ENCODE assay signal across 1 cellular context in the genomic region with DNA sequence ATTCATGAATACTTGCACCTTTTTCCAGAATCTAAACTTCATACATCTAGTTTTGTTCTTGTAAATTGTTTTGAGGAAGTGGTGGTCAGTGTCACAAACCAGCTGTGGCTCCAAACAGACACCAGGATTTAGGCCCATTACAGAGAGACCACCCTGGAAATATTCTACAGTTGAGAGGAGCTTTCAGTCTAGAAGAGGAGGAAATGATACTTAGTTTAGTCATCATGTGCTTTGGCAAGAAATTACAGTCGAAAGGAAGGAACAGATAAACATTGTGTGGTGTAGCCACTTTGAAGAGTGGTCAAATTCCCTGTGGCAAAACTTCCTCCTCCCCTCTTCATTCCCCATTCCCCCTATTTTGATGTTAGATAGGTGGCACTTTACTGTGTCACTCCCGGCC.
A peak's percentile ranks its signal among the peaks of the same experiment; 100 is the strongest.
TF ChIP-seq lines count a peak whose summit lies in the region.

No MANE protein-coding gene starts in this region.

TF ChIP-seq in GM12878, 131 proteins besides CTCF, POLR2A, EP300 and RAD21 (continued from another document):
- TF ChIP-seq, protein P1, sequence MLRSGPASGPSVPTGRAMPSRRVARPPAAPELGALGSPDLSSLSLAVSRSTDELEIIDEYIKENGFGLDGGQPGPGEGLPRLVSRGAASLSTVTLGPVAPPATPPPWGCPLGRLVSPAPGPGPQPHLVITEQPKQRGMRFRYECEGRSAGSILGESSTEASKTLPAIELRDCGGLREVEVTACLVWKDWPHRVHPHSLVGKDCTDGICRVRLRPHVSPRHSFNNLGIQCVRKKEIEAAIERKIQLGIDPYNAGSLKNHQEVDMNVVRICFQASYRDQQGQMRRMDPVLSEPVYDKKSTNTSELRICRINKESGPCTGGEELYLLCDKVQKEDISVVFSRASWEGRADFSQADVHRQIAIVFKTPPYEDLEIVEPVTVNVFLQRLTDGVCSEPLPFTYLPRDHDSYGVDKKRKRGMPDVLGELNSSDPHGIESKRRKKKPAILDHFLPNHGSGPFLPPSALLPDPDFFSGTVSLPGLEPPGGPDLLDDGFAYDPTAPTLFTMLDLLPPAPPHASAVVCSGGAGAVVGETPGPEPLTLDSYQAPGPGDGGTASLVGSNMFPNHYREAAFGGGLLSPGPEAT (IDR thresholded peaks at IDR 0.05; ENCODE audit: low read depth), result peak; percentile 56; the same call in 1 of the 2 replicates
- TF ChIP-seq, protein P2, sequence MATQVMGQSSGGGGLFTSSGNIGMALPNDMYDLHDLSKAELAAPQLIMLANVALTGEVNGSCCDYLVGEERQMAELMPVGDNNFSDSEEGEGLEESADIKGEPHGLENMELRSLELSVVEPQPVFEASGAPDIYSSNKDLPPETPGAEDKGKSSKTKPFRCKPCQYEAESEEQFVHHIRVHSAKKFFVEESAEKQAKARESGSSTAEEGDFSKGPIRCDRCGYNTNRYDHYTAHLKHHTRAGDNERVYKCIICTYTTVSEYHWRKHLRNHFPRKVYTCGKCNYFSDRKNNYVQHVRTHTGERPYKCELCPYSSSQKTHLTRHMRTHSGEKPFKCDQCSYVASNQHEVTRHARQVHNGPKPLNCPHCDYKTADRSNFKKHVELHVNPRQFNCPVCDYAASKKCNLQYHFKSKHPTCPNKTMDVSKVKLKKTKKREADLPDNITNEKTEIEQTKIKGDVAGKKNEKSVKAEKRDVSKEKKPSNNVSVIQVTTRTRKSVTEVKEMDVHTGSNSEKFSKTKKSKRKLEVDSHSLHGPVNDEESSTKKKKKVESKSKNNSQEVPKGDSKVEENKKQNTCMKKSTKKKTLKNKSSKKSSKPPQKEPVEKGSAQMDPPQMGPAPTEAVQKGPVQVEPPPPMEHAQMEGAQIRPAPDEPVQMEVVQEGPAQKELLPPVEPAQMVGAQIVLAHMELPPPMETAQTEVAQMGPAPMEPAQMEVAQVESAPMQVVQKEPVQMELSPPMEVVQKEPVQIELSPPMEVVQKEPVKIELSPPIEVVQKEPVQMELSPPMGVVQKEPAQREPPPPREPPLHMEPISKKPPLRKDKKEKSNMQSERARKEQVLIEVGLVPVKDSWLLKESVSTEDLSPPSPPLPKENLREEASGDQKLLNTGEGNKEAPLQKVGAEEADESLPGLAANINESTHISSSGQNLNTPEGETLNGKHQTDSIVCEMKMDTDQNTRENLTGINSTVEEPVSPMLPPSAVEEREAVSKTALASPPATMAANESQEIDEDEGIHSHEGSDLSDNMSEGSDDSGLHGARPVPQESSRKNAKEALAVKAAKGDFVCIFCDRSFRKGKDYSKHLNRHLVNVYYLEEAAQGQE (IDR thresholded peaks at IDR 0.05; ENCODE audit: low read depth, low read length), result no peak
- TF ChIP-seq ETV6 (conservative IDR thresholded peaks at IDR 0.05 in 1 of 2, IDR thresholded peaks at IDR 0.05 in 1 of 2; ENCODE audit: borderline replicate concordance in 1 of 2, low read depth in 1 of 2) (peak in 1 of 2 experiments; percentile 33; a peak in 1 of 4 replicates), IKZF1 (conservative IDR thresholded peaks at IDR 0.05) (peak; percentile 80), RAD51 (IDR thresholded peaks at IDR 0.05) (no peak), SREBF1 (IDR thresholded peaks at IDR 0.05; ENCODE audit: low read length) (no peak), JUNB (IDR thresholded peaks at IDR 0.05) (0 out of 2 replicates have a peak, but pooled peaks have one; percentile 25), SPI1 (IDR thresholded peaks at IDR 0.05; ENCODE audit: borderline replicate concordance, insufficient read depth, low read depth, low read length) (peak; percentile 78), RUNX3 (IDR thresholded peaks at IDR 0.05; ENCODE audit: low read length) (peak; percentile 69), SRF (IDR thresholded peaks at IDR 0.05; ENCODE audit: low read depth in 2 of 2, low read length in 2 of 2) (no peak), GATAD2B (conservative IDR thresholded peaks at IDR 0.05; ENCODE audit: low read depth) (0 out of 2 replicates have a peak, but pooled peaks have one; percentile 25), IKZF2 (IDR thresholded peaks at IDR 0.05) (peak; percentile 85 to 88)
- TF ChIP-seq, protein P3, sequence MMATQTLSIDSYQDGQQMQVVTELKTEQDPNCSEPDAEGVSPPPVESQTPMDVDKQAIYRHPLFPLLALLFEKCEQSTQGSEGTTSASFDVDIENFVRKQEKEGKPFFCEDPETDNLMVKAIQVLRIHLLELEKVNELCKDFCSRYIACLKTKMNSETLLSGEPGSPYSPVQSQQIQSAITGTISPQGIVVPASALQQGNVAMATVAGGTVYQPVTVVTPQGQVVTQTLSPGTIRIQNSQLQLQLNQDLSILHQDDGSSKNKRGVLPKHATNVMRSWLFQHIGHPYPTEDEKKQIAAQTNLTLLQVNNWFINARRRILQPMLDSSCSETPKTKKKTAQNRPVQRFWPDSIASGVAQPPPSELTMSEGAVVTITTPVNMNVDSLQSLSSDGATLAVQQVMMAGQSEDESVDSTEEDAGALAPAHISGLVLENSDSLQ (IDR thresholded peaks at IDR 0.05), result no peak
